Comparison of ENCODE assay signal across 1 cellular context in the genomic region with DNA sequence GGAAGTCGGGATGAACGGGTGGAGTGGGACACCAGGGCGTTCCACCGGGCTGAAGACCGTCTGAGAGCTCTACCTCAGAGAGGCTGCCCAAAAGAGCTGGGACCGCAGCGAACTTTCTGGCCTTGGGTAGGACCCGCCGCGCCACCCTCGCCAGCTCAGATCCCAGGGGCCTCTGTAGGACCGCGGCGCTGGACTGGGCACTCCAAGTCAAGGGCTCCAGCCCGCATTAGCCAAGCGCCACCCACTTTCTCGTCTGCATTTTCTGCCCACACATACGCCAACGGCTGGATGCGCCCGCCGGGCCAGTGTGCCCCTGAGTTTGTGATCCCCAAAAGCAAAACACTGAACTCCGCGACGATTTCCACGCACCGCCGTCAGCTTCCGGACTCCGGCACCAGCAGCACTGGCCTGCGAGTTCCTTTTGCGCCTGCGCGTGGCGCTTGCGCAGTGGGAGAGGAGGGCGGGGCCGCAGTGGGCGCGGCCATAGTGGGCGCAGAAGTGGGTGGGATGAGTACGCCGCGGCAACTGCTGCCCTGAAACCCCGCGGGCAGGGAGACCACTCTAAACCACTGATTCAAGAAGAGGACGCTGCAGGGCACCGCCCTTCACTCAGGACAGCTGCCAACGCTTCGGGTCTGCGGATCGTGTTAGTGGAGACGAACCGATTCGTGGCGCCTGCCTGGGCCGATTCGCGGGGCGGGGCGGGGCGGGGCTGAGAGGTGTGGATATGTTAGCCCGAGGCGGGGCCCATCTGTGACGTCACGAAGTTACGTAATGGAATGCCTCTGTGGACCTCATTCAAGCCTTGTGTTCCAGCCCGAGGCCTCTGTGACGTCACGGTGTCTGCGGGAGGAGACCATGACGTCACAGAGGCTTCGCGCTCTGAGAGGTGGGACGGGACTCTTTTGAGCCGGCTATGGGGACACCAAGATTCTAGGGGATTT.
TF ChIP-seq lines count a peak whose summit lies in the region.

No MANE protein-coding gene starts in this region.

TF ChIP-seq in HepG2, 621 proteins besides CTCF, POLR2A, EP300 and RAD21 (continued from another document and continues in another):
- no peak for TF ChIP-seq GABPA (IDR thresholded peaks at IDR 0.05; ENCODE audit: low read depth, low read length)
- no peak; the same call in none of the 2 replicates for TF ChIP-seq GABPA (CRISPR knock-in tag; IDR thresholded peaks at IDR 0.05; ENCODE audit: low read depth)
- TF ChIP-seq, protein P1, sequence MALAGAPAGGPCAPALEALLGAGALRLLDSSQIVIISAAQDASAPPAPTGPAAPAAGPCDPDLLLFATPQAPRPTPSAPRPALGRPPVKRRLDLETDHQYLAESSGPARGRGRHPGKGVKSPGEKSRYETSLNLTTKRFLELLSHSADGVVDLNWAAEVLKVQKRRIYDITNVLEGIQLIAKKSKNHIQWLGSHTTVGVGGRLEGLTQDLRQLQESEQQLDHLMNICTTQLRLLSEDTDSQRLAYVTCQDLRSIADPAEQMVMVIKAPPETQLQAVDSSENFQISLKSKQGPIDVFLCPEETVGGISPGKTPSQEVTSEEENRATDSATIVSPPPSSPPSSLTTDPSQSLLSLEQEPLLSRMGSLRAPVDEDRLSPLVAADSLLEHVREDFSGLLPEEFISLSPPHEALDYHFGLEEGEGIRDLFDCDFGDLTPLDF (CRISPR knock-in tag; IDR thresholded peaks at IDR 0.05): peak; percentile 78
- no peak for TF ChIP-seq ZNF850 (CRISPR knock-in tag; conservative IDR thresholded peaks at IDR 0.05)
- peak; percentile 14; the same call in 1 of the 2 replicates for TF ChIP-seq RFXAP (CRISPR knock-in tag; IDR thresholded peaks at IDR 0.05; ENCODE audit: borderline replicate concordance)
- no peak; the same call in 1 of the 2 replicates for TF ChIP-seq ZNF383 (CRISPR knock-in tag; IDR thresholded peaks at IDR 0.05; ENCODE audit: borderline replicate concordance)
- peak; percentile 87 for TF ChIP-seq ZNF605 (CRISPR knock-in tag; IDR thresholded peaks at IDR 0.05)
- TF ChIP-seq CEBPG (CRISPR knock-in tag; IDR thresholded peaks at IDR 0.05): peak; percentile 77
- 0 out of 2 replicates have a peak, but pooled peaks have one; percentile 65 for TF ChIP-seq ZNF550 (CRISPR knock-in tag; IDR thresholded peaks at IDR 0.05; ENCODE audit: borderline replicate concordance)
- peak; percentile 84; the same call in 1 of the 2 replicates for TF ChIP-seq GATA4 (IDR thresholded peaks at IDR 0.05; ENCODE audit: borderline replicate concordance, low read depth)
- TF ChIP-seq HNRNPLL (IDR thresholded peaks at IDR 0.05; ENCODE audit: low read depth, low read length, poor library complexity, severe bottlenecking): peak; percentile 91
- TF ChIP-seq HOXA7 (CRISPR knock-in tag; IDR thresholded peaks at IDR 0.05): no peak
- TF ChIP-seq HNF4A (CRISPR knock-in tag; IDR thresholded peaks at IDR 0.05): peak; percentile 36
- TF ChIP-seq CEBPB (IDR thresholded peaks at IDR 0.05; ENCODE audit: borderline replicate concordance, low read depth, low read length): peak; percentile 87
- peak; percentile 91; the same call in 1 of the 2 replicates for TF ChIP-seq ZNF101 (CRISPR knock-in tag; IDR thresholded peaks at IDR 0.05; ENCODE audit: borderline replicate concordance, low read depth)
- 0 out of 2 replicates have a peak, but pooled peaks have one; percentile 49 for TF ChIP-seq MIER2 (CRISPR knock-in tag; IDR thresholded peaks at IDR 0.05)
- peak; percentile 76 for TF ChIP-seq ZNF777 (CRISPR knock-in tag; IDR thresholded peaks at IDR 0.05)
- TF ChIP-seq EHMT2 (IDR thresholded peaks at IDR 0.05; ENCODE audit: borderline replicate concordance, low read depth, low read length): no peak; the same call in 1 of the 2 replicates
- TF ChIP-seq, protein P2, sequence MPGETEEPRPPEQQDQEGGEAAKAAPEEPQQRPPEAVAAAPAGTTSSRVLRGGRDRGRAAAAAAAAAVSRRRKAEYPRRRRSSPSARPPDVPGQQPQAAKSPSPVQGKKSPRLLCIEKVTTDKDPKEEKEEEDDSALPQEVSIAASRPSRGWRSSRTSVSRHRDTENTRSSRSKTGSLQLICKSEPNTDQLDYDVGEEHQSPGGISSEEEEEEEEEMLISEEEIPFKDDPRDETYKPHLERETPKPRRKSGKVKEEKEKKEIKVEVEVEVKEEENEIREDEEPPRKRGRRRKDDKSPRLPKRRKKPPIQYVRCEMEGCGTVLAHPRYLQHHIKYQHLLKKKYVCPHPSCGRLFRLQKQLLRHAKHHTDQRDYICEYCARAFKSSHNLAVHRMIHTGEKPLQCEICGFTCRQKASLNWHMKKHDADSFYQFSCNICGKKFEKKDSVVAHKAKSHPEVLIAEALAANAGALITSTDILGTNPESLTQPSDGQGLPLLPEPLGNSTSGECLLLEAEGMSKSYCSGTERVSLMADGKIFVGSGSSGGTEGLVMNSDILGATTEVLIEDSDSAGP (CRISPR knock-in tag; IDR thresholded peaks at IDR 0.05; ENCODE audit: borderline replicate concordance): peak; percentile 91
- 0 out of 2 replicates have a peak, but pooled peaks have one; percentile 6 for TF ChIP-seq ZNF629 (CRISPR knock-in tag; conservative IDR thresholded peaks at IDR 0.05)
- TF ChIP-seq, protein P3, sequence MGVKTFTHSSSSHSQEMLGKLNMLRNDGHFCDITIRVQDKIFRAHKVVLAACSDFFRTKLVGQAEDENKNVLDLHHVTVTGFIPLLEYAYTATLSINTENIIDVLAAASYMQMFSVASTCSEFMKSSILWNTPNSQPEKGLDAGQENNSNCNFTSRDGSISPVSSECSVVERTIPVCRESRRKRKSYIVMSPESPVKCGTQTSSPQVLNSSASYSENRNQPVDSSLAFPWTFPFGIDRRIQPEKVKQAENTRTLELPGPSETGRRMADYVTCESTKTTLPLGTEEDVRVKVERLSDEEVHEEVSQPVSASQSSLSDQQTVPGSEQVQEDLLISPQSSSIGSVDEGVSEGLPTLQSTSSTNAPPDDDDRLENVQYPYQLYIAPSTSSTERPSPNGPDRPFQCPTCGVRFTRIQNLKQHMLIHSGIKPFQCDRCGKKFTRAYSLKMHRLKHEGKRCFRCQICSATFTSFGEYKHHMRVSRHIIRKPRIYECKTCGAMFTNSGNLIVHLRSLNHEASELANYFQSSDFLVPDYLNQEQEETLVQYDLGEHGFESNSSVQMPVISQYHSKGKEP (CRISPR knock-in tag; IDR thresholded peaks at IDR 0.05): peak; percentile 90; the same call in 1 of the 2 replicates
- TF ChIP-seq NFKBIZ (CRISPR knock-in tag; IDR thresholded peaks at IDR 0.05): no peak; the same call in 1 of the 2 replicates
- TF ChIP-seq, protein P4, sequence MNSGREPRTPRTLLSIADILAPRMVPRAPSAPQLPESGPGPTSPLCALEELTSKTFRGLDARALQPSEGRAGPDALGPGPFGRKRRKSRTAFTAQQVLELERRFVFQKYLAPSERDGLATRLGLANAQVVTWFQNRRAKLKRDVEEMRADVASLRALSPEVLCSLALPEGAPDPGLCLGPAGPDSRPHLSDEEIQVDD (CRISPR knock-in tag; IDR thresholded peaks at IDR 0.05; ENCODE audit: borderline replicate concordance): 0 out of 2 replicates have a peak, but pooled peaks have one; percentile 54
- no peak for TF ChIP-seq ZC3H13 (CRISPR knock-in tag; IDR thresholded peaks at IDR 0.05)
- no peak; the same call in none of the 2 replicates for TF ChIP-seq SNAI1 (CRISPR knock-in tag; IDR thresholded peaks at IDR 0.05; ENCODE audit: borderline replicate concordance)
- no peak for TF ChIP-seq TRIM24 (CRISPR knock-in tag; IDR thresholded peaks at IDR 0.05)
- TF ChIP-seq RNF2 (conservative IDR thresholded peaks at IDR 0.05; ENCODE audit: low read depth): peak; percentile 63; the same call in 1 of the 2 replicates
- peak; percentile 67; the same call in 1 of the 2 replicates for TF ChIP-seq ZNF138 (CRISPR knock-in tag; IDR thresholded peaks at IDR 0.05; ENCODE audit: low read depth)
- TF ChIP-seq AGO2 (optimal IDR thresholded peaks at IDR 0.05; ENCODE audit: low read depth, low read length): peak; percentile 93
- TF ChIP-seq ZNF724P (CRISPR knock-in tag; IDR thresholded peaks at IDR 0.05; ENCODE audit: borderline replicate concordance): peak; percentile 97
- TF ChIP-seq, protein P5, sequence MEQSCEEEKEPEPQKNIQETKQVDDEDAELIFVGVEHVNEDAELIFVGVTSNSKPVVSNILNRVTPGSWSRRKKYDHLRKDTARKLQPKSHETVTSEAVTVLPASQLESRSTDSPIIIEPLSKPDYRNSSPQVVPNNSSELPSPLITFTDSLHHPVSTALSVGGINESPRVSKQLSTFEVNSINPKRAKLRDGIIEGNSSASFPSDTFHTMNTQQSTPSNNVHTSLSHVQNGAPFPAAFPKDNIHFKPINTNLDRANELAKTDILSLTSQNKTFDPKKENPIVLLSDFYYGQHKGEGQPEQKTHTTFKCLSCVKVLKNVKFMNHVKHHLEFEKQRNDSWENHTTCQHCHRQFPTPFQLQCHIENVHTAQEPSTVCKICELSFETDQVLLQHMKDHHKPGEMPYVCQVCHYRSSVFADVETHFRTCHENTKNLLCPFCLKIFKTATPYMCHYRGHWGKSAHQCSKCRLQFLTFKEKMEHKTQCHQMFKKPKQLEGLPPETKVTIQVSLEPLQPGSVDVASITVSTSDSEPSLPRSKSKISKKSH (CRISPR knock-in tag; IDR thresholded peaks at IDR 0.05; ENCODE audit: borderline replicate concordance): no peak; the same call in 1 of the 2 replicates
- no peak for TF ChIP-seq RORA (CRISPR knock-in tag; IDR thresholded peaks at IDR 0.05)
- TF ChIP-seq SUZ12 (IDR thresholded peaks at IDR 0.05; ENCODE audit: low read depth, low read length): no peak
- TF ChIP-seq, protein P6, sequence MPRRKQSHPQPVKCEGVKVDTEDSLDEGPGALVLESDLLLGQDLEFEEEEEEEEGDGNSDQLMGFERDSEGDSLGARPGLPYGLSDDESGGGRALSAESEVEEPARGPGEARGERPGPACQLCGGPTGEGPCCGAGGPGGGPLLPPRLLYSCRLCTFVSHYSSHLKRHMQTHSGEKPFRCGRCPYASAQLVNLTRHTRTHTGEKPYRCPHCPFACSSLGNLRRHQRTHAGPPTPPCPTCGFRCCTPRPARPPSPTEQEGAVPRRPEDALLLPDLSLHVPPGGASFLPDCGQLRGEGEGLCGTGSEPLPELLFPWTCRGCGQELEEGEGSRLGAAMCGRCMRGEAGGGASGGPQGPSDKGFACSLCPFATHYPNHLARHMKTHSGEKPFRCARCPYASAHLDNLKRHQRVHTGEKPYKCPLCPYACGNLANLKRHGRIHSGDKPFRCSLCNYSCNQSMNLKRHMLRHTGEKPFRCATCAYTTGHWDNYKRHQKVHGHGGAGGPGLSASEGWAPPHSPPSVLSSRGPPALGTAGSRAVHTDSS (CRISPR knock-in tag; conservative IDR thresholded peaks at IDR 0.05): 0 out of 2 replicates have a peak, but pooled peaks have one; percentile 77
- TF ChIP-seq MAZ (IDR thresholded peaks at IDR 0.05; ENCODE audit: borderline replicate concordance, low read depth, low read length): no peak; the same call in 1 of the 2 replicates
- peak; percentile 24; the same call in 1 of the 2 replicates for TF ChIP-seq MAZ (CRISPR knock-in tag; IDR thresholded peaks at IDR 0.05; ENCODE audit: low read depth)
- no peak for TF ChIP-seq ZNF337 (CRISPR knock-in tag; IDR thresholded peaks at IDR 0.05; ENCODE audit: borderline replicate concordance, low read depth)
- TF ChIP-seq, protein P7, sequence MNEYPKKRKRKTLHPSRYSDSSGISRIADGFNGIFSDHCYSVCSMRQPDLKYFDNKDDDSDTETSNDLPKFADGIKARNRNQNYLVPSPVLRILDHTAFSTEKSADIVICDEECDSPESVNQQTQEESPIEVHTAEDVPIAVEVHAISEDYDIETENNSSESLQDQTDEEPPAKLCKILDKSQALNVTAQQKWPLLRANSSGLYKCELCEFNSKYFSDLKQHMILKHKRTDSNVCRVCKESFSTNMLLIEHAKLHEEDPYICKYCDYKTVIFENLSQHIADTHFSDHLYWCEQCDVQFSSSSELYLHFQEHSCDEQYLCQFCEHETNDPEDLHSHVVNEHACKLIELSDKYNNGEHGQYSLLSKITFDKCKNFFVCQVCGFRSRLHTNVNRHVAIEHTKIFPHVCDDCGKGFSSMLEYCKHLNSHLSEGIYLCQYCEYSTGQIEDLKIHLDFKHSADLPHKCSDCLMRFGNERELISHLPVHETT (CRISPR knock-in tag; conservative IDR thresholded peaks at IDR 0.05): 0 out of 2 replicates have a peak, but pooled peaks have one; percentile 61
- peak; percentile 74; the same call in 1 of the 2 replicates for TF ChIP-seq ZBTB7B (CRISPR knock-in tag; IDR thresholded peaks at IDR 0.05)
- TF ChIP-seq, protein P8, sequence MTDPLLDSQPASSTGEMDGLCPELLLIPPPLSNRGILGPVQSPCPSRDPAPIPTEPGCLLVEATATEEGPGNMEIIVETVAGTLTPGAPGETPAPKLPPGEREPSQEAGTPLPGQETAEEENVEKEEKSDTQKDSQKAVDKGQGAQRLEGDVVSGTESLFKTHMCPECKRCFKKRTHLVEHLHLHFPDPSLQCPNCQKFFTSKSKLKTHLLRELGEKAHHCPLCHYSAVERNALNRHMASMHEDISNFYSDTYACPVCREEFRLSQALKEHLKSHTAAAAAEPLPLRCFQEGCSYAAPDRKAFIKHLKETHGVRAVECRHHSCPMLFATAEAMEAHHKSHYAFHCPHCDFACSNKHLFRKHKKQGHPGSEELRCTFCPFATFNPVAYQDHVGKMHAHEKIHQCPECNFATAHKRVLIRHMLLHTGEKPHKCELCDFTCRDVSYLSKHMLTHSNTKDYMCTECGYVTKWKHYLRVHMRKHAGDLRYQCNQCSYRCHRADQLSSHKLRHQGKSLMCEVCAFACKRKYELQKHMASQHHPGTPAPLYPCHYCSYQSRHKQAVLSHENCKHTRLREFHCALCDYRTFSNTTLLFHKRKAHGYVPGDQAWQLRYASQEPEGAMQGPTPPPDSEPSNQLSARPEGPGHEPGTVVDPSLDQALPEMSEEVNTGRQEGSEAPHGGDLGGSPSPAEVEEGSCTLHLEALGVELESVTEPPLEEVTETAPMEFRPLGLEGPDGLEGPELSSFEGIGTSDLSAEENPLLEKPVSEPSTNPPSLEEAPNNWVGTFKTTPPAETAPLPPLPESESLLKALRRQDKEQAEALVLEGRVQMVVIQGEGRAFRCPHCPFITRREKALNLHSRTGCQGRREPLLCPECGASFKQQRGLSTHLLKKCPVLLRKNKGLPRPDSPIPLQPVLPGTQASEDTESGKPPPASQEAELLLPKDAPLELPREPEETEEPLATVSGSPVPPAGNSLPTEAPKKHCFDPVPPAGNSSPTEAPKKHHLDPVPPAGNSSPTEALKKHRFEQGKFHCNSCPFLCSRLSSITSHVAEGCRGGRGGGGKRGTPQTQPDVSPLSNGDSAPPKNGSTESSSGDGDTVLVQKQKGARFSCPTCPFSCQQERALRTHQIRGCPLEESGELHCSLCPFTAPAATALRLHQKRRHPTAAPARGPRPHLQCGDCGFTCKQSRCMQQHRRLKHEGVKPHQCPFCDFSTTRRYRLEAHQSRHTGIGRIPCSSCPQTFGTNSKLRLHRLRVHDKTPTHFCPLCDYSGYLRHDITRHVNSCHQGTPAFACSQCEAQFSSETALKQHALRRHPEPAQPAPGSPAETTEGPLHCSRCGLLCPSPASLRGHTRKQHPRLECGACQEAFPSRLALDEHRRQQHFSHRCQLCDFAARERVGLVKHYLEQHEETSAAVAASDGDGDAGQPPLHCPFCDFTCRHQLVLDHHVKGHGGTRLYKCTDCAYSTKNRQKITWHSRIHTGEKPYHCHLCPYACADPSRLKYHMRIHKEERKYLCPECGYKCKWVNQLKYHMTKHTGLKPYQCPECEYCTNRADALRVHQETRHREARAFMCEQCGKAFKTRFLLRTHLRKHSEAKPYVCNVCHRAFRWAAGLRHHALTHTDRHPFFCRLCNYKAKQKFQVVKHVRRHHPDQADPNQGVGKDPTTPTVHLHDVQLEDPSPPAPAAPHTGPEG (CRISPR knock-in tag; IDR thresholded peaks at IDR 0.05): peak; percentile 90
- TF ChIP-seq HNRNPK (IDR thresholded peaks at IDR 0.05; ENCODE audit: low read depth, low read length, poor library complexity, severe bottlenecking): no peak
- peak; percentile 12; the same call in 1 of the 2 replicates for TF ChIP-seq ZNF569 (CRISPR knock-in tag; IDR thresholded peaks at IDR 0.05; ENCODE audit: borderline replicate concordance)
- TF ChIP-seq POLR2AphosphoS2 (IDR thresholded peaks at IDR 0.05; ENCODE audit: low read depth, low read length): peak; percentile 67; the same call in 1 of the 2 replicates
- no peak for TF ChIP-seq PAF1 (CRISPR knock-in tag; IDR thresholded peaks at IDR 0.05)
